ENCODE assay signal across 8 cellular contexts in the genomic region with DNA sequence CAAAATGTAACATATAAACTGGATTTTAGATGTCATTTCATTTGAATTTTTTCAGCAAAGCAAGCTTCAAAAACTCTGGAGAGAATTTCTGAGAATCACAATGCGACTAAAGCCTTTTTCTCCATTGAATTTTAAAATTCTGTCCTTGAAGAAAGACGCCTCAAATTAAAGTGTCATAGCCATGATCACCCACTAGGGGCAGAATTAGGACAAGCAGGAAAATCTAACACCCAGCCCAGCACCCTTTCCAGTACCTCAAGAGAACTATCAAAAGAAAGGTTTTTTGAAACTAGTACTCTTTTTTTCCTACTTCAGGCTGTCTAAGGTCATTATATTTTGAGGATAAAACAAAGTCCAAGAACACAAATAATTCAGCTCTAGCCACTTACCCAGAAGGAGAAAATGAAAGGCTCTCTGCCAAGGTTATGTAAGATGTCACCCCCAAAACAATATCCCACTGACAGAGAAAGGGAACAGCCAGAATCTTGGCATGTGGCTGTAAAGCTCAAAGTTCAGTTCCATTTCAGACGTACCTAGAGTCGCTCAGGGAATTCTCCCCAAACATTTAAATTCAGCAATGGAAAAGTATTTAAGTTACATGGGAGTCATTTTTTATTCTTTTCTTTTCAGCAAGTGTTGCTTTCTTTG.
A peak's percentile ranks its signal among the peaks of the same experiment; 100 is the strongest.
DNase-seq lines count a peak whose midpoint lies in the region; ATAC-seq, FAIRE-seq and TF ChIP-seq lines count a peak whose summit lies in the region.

No MANE protein-coding gene starts in this region.

- no peaks in the 10 kb centered on the region for H3K36me3 ChIP-seq in SK-N-SH (replicated peaks in 1 of 2; ENCODE audit: control insufficient read depth in 1 of 2, insufficient read depth in 2 of 2, low read length in 1 of 2)

- intact Hi-C loops in sciatic nerve (cut with DNase I) = loop anchor here (5.0 kb wide), 1 partner anchor 334 kb away; no protein-coding TSS in a partner anchor

- H3F3A ChIP-seq in SK-N-SH (replicated peaks; ENCODE audit: insufficient read depth) = no peaks in the 10 kb centered on the region

- no peak overlapping the region for H3K9ac ChIP-seq in SK-N-SH

- no peaks in the 10 kb centered on the region for H3K27me3 ChIP-seq in SK-N-SH (ENCODE audit: insufficient read depth)

- TF ChIP-seq RAD21 in SK-N-SH (IDR thresholded peaks at IDR 0.05; ENCODE audit: low read length) = peak; percentile 45

- H4K20me1 ChIP-seq in SK-N-SH (ENCODE audit: insufficient read depth) = no peaks in the 10 kb centered on the region

- H3K4me3 ChIP-seq in AG09309 (ENCODE audit: control insufficient read depth, low read depth, low read length) (no peak overlapping the region), SK-N-SH (ENCODE audit: low read depth in 2 of 2, low read length in 1 of 2) (no peak overlapping the region; a peak in 1 of 4 replicates), fibroblast of pulmonary artery (replicated peaks; ENCODE audit: low read depth, low read length) (no peak overlapping the region)

- H3K9me2 ChIP-seq in SK-N-SH = no peaks in the 10 kb centered on the region

- TF ChIP-seq CTCF in AG09309 (IDR thresholded peaks at IDR 0.05; ENCODE audit: control insufficient read depth, insufficient read depth, low read depth, low read length, missing control alignments) = peak; percentile 61
- peak; percentile 88 for TF ChIP-seq CTCF in SK-N-SH (IDR thresholded peaks at IDR 0.05)
- peak; percentile 66 for TF ChIP-seq CTCF in fibroblast of pulmonary artery (IDR thresholded peaks at IDR 0.05; ENCODE audit: low read length, missing control alignments)

- WGBS in SK-N-SH (ENCODE audit: low lambda C conversion rate) = 22% methylated on average over 4 of the region's 4 CpGs

- peak; percentile 89 for FAIRE-seq in G401.6 (lab: Jason Lieb, UNC)

- CTCF ChIA-PET in SK-N-SH (lab: Yijun Ruan, JAX) = interaction anchor here (0.6 to 2.2 kb wide), 16 partner anchors 9 to 683 kb away, joined by 3 to 11 read pairs (median 4); no protein-coding TSS in a partner anchor

- H3K4me1 ChIP-seq in SK-N-SH (ENCODE audit: control insufficient read depth in 1 of 2, insufficient read depth in 2 of 2, low read depth in 1 of 2, low read length in 1 of 2) = no peaks in the 10 kb centered on the region

- no peaks in the 10 kb centered on the region for H3K9me3 ChIP-seq in SK-N-SH

- no peak overlapping the region for H3K4me2 ChIP-seq in SK-N-SH

- ATAC-seq in HG03342 (IDR thresholded peaks at IDR 0.05; ENCODE audit: unreplicated experiment) = peak; percentile 80
- peak; percentile 61 for ATAC-seq in sciatic nerve

- H3K27ac ChIP-seq in SK-N-SH (ENCODE audit: low read depth in 2 of 2, low read length in 1 of 2) = no peak overlapping the region

- POLR2A ChIA-PET in SK-N-SH (lab: Yijun Ruan, JAX) = no interaction called here

- no peak overlapping the region for H2AFZ ChIP-seq in SK-N-SH (ENCODE audit: low read depth)

- TF ChIP-seq EP300 in SK-N-SH (IDR thresholded peaks at IDR 0.05; ENCODE audit: borderline replicate concordance in 1 of 2, low read depth in 1 of 2, low read length in 1 of 2) = no peak

- H3K79me2 ChIP-seq in SK-N-SH (ENCODE audit: insufficient read depth) = no peaks in the 10 kb centered on the region

- no peak for DNase-seq in AG09309 (ENCODE audit: low read depth)
- peak; percentile 34 for DNase-seq in SK-N-SH
- peak; percentile 63 for DNase-seq in fibroblast of pulmonary artery (ENCODE audit: low read depth)
- no peak for DNase-seq in sciatic nerve (ENCODE audit: low spot score)
- no peak for DNase-seq in activated effector memory CD4-positive, alpha-beta T cell treated with Interleukin-2 at 50 U/mL for 16 hours
- DNase-seq in kidney glomerular epithelial cell (lab: John Stamatoyannopoulos, UW) = no peak

TF ChIP-seq in SK-N-SH, 30 proteins besides CTCF, POLR2A, EP300 and RAD21:
- no peak for TF ChIP-seq CHD2 (IDR thresholded peaks at IDR 0.05; ENCODE audit: low read length, partially characterized antibody)
- TF ChIP-seq NRF1 (IDR thresholded peaks at IDR 0.05; ENCODE audit: low read depth, low read length) = no peak
- no peak for TF ChIP-seq TAF1 (IDR thresholded peaks at IDR 0.05; ENCODE audit: borderline replicate concordance, low read depth, low read length)
- TF ChIP-seq RFX5 (IDR thresholded peaks at IDR 0.05; ENCODE audit: low read length) = no peak
- no peak for TF ChIP-seq TCF12 (IDR thresholded peaks at IDR 0.05)
- no peak for TF ChIP-seq GABPA (IDR thresholded peaks at IDR 0.05; ENCODE audit: low read depth)
- TF ChIP-seq, protein P1, sequence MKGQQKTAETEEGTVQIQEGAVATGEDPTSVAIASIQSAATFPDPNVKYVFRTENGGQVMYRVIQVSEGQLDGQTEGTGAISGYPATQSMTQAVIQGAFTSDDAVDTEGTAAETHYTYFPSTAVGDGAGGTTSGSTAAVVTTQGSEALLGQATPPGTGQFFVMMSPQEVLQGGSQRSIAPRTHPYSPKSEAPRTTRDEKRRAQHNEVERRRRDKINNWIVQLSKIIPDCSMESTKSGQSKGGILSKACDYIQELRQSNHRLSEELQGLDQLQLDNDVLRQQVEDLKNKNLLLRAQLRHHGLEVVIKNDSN (IDR thresholded peaks at IDR 0.05; ENCODE audit: borderline replicate concordance, low read depth) = no peak
- TF ChIP-seq TEAD4 (IDR thresholded peaks at IDR 0.05; ENCODE audit: borderline replicate concordance, insufficient read depth) = no peak
- no peak for TF ChIP-seq SIN3A (IDR thresholded peaks at IDR 0.05; ENCODE audit: borderline replicate concordance, low read depth, low read length)
- no peak for TF ChIP-seq JUND (IDR thresholded peaks at IDR 0.05)
- TF ChIP-seq, protein P2, sequence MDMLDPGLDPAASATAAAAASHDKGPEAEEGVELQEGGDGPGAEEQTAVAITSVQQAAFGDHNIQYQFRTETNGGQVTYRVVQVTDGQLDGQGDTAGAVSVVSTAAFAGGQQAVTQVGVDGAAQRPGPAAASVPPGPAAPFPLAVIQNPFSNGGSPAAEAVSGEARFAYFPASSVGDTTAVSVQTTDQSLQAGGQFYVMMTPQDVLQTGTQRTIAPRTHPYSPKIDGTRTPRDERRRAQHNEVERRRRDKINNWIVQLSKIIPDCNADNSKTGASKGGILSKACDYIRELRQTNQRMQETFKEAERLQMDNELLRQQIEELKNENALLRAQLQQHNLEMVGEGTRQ (IDR thresholded peaks at IDR 0.05; ENCODE audit: borderline replicate concordance, low read depth, low read length) = no peak
- TF ChIP-seq, protein P3, sequence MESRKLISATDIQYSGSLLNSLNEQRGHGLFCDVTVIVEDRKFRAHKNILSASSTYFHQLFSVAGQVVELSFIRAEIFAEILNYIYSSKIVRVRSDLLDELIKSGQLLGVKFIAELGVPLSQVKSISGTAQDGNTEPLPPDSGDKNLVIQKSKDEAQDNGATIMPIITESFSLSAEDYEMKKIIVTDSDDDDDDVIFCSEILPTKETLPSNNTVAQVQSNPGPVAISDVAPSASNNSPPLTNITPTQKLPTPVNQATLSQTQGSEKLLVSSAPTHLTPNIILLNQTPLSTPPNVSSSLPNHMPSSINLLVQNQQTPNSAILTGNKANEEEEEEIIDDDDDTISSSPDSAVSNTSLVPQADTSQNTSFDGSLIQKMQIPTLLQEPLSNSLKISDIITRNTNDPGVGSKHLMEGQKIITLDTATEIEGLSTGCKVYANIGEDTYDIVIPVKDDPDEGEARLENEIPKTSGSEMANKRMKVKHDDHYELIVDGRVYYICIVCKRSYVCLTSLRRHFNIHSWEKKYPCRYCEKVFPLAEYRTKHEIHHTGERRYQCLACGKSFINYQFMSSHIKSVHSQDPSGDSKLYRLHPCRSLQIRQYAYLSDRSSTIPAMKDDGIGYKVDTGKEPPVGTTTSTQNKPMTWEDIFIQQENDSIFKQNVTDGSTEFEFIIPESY (IDR thresholded peaks at IDR 0.05; ENCODE audit: borderline replicate concordance, low read depth) = no peak
- TF ChIP-seq POLR2AphosphoS5 (IDR thresholded peaks at IDR 0.05; ENCODE audit: low read depth, low read length) = no peak
- no peak for TF ChIP-seq NFIC (IDR thresholded peaks at IDR 0.05; ENCODE audit: borderline replicate concordance)
- TF ChIP-seq YY1 (IDR thresholded peaks at IDR 0.05; ENCODE audit: low read depth) = no peak
- TF ChIP-seq, protein P4, sequence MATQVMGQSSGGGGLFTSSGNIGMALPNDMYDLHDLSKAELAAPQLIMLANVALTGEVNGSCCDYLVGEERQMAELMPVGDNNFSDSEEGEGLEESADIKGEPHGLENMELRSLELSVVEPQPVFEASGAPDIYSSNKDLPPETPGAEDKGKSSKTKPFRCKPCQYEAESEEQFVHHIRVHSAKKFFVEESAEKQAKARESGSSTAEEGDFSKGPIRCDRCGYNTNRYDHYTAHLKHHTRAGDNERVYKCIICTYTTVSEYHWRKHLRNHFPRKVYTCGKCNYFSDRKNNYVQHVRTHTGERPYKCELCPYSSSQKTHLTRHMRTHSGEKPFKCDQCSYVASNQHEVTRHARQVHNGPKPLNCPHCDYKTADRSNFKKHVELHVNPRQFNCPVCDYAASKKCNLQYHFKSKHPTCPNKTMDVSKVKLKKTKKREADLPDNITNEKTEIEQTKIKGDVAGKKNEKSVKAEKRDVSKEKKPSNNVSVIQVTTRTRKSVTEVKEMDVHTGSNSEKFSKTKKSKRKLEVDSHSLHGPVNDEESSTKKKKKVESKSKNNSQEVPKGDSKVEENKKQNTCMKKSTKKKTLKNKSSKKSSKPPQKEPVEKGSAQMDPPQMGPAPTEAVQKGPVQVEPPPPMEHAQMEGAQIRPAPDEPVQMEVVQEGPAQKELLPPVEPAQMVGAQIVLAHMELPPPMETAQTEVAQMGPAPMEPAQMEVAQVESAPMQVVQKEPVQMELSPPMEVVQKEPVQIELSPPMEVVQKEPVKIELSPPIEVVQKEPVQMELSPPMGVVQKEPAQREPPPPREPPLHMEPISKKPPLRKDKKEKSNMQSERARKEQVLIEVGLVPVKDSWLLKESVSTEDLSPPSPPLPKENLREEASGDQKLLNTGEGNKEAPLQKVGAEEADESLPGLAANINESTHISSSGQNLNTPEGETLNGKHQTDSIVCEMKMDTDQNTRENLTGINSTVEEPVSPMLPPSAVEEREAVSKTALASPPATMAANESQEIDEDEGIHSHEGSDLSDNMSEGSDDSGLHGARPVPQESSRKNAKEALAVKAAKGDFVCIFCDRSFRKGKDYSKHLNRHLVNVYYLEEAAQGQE (IDR thresholded peaks at IDR 0.05; ENCODE audit: low read depth, low read length) = no peak

Comparison
In these comparisons a context has a peak if more than half of its experiments do, and no peak if none do; other contexts are left out.
1. DNase-seq: peak in SK-N-SH (single experiment) and fibroblast of pulmonary artery (single experiment); none in AG09309 (single experiment), sciatic nerve (single experiment), activated effector memory CD4-positive, alpha-beta T cell treated with Interleukin-2 at 50 U/mL for 16 hours (single experiment) and kidney glomerular epithelial cell (single experiment).
2. Peak in every context shown above with its lines, with median percentiles within 50 percentile points of each other: CTCF ChIP-seq.